ENCODE assay signal across 8 cellular contexts in genomic region chr19:58097783-58098681, GRCh38. TPM values are rescaled to one million over a fixed set of nuclear protein-coding genes. Genes with fewer than 3 reads are reported as not detected.
DNase-seq lines count a peak whose midpoint lies in the region; ATAC-seq and TF ChIP-seq lines count a peak whose summit lies in the region.

Gene ZSCAN18 (minus strand): TSS chr19:58098231. CDS start chr19:58090267, 7,964 bp downstream.

- peak within 1 kb of the TSS; percentile 97 for H3K27ac ChIP-seq in CD8-positive, alpha-beta T cell (ENCODE audit: low read depth, low read length)
- H3K27ac ChIP-seq in spleen (peak within 1 kb of the TSS; percentile 48 to 92 (median 90)), MM.1S (ENCODE audit: low read length) (no peak within 1 kb of the TSS)

- H3K4me3 ChIP-seq in CD8-positive, alpha-beta T cell (ENCODE audit: low read depth, low read length) = peak within 1 kb of the TSS; percentile 98
- peak within 1 kb of the TSS; percentile 62 to 96 (median 80) for H3K4me3 ChIP-seq in spleen
- no peak within 1 kb of the TSS for H3K4me3 ChIP-seq in MM.1S (ENCODE audit: low read length)

- H3K4me3 Mint-ChIP-seq in CD8-positive, alpha-beta T cell = peak within 1 kb of the TSS; percentile 88

- peaks cover 18% of the 10 kb centered on the region for H3K4me1 Mint-ChIP-seq in CD8-positive, alpha-beta T cell (ENCODE audit: low read depth)

- H3K27ac Mint-ChIP-seq in CD8-positive, alpha-beta T cell = peak within 1 kb of the TSS; percentile 100

- no peaks in the 10 kb centered on the region for H3K79me2 ChIP-seq in MM.1S (ENCODE audit: low read length)

- H3F3A ChIP-seq in MM.1S (ENCODE audit: insufficient read depth, low read length) = no peaks in the 10 kb centered on the region

- no peaks in the 10 kb centered on the region for H3K27me3 Mint-ChIP-seq in CD8-positive, alpha-beta T cell (ENCODE audit: low read depth)

- H4K20me1 ChIP-seq in MM.1S (ENCODE audit: insufficient read depth, low read length) = no peaks in the 10 kb centered on the region

- intact Hi-C loops in CD8-positive, alpha-beta T cell (cut with DNase I, micrococcal nuclease) = loop anchor here (1.0 to 5.0 kb wide), 8 partner anchors 52 to 926 kb away; partner anchors contain the start of genes ZNF329 (in 2 of the 2), ZNF606 (in 2 of the 2), ZNF274 (in 1 of the 2) and ZNF749 (in 1 of the 2)
- intact Hi-C loops in spleen (cut with DNase I; ENCODE audit: low total_unique reads) = no loop called here

- 0 to 22% (median 2%) methylated on average over 42 to 67 of the region's 67 CpGs for WGBS in spleen, 5 donors

- no peak within 1 kb of the TSS for H2AFZ ChIP-seq in MM.1S (ENCODE audit: low read length)

- peaks cover 49% of the 10 kb centered on the region for H3K36me3 Mint-ChIP-seq in CD8-positive, alpha-beta T cell

- TF ChIP-seq CTCF in CD8-positive, alpha-beta T cell (IDR thresholded peaks at IDR 0.05) = no peak
- no peak for TF ChIP-seq CTCF in spleen (IDR thresholded peaks at IDR 0.05 in 8 of 11, conservative IDR thresholded peaks at IDR 0.05 in 3 of 11)
- TF ChIP-seq CTCF in MM.1S (IDR thresholded peaks at IDR 0.05; ENCODE audit: low read length) = no peak

- peaks cover 21% of the 10 kb centered on the region for H3K9me3 ChIP-seq in CD8-positive, alpha-beta T cell (ENCODE audit: low read length)
- H3K9me3 ChIP-seq in spleen (peaks cover 0 to 89% (median 76%) of the 10 kb centered on the region in 8 donors), MM.1S (replicated peaks; ENCODE audit: insufficient read depth, low read length) (no peaks in the 10 kb centered on the region)

- H3K9me2 ChIP-seq in MM.1S (replicated peaks; ENCODE audit: insufficient read depth, low read length) = no peaks in the 10 kb centered on the region

- no peak within 1 kb of the TSS for H3K9ac ChIP-seq in MM.1S (ENCODE audit: low read length)

- peak in 2 of 3 donors; percentile 28 to 49 for TF ChIP-seq POLR2A in spleen (IDR thresholded peaks at IDR 0.05)

- peaks cover 12% of the 10 kb centered on the region for H3K4me1 ChIP-seq in CD8-positive, alpha-beta T cell (ENCODE audit: insufficient read depth, low read length)
- peaks cover 0 to 25% (median 16%) of the 10 kb centered on the region in 6 donors for H3K4me1 ChIP-seq in spleen
- H3K4me1 ChIP-seq in MM.1S (ENCODE audit: low read length) = no peaks in the 10 kb centered on the region

- CTCF ChIA-PET in CD8-positive, alpha-beta T cell (lab: Charles Lee) = no interaction called here

- peak; percentile 90 to 99 (median 96) for DNase-seq in CD8-positive, alpha-beta T cell
- DNase-seq in NCI-H2029 treated with DMSO at 0.1 percent for 48 hours (lab: John Stamatoyannopoulos, UW) (peak; percentile 71), cerebellar cortex (ENCODE audit: low spot score) (peak; percentile 97), iris pigment epithelial cell (ENCODE audit: low read depth) (peak; percentile 92), spleen (peak; percentile 96), MM.1S (no peak)
- DNase-seq in activated CD4-positive, CD25-positive, alpha-beta regulatory T cell treated with anti-CD3 and anti-CD28 coated beads, Interleukin-2, amount 50 U/mL, for 72 hours = peak; percentile 91

- POLR2A ChIA-PET in CD8-positive, alpha-beta T cell (lab: Charles Lee) = interaction anchor here (1.1 to 1.8 kb wide), 2 partner anchors 95 to 181 kb away, joined by 3 to 6 read pairs; partner anchors contain the start of genes ZNF417 and ZNF606

- peaks cover 20% of the 10 kb centered on the region for H3K9me3 Mint-ChIP-seq in CD8-positive, alpha-beta T cell

- H3K27me3 ChIP-seq in CD8-positive, alpha-beta T cell (ENCODE audit: insufficient read depth, low read length) = no peaks in the 10 kb centered on the region
- no peaks in the 10 kb centered on the region for H3K27me3 ChIP-seq in spleen (replicated peaks in 1 of 7)
- H3K27me3 ChIP-seq in MM.1S (replicated peaks; ENCODE audit: insufficient read depth, low read length) = no peaks in the 10 kb centered on the region

- no peaks in the 10 kb centered on the region for H3K36me3 ChIP-seq in CD8-positive, alpha-beta T cell (ENCODE audit: insufficient read depth, low read length)
- H3K36me3 ChIP-seq in spleen = peaks cover 0 to 15% (median 0%) of the 10 kb centered on the region in 6 donors
- no peaks in the 10 kb centered on the region for H3K36me3 ChIP-seq in MM.1S (replicated peaks; ENCODE audit: insufficient read depth, low read length)

- H3K4me2 ChIP-seq in MM.1S (ENCODE audit: low read depth, low read length) = no peak within 1 kb of the TSS

- ATAC-seq in CD8-positive, alpha-beta T cell = peak; percentile 95
- peak; percentile 92 for ATAC-seq in GM21825 (IDR thresholded peaks at IDR 0.05; ENCODE audit: unreplicated experiment)

RNA-seq across cellular contexts. Expression of gene ZSCAN18, which starts in this region (rescaled TPM):
- total RNA-seq in CD8-positive, alpha-beta T cell = 10 to 100 TPM; 57.6 to 61.0 TPM
- 10 to 100 TPM; 46.1 to 71.7 (median 62.5) TPM for total RNA-seq in spleen
- 10 to 100 TPM; 39.8 to 46.5 (median 42.2) TPM for polyA plus RNA-seq in spleen
